In the genomic region with DNA sequence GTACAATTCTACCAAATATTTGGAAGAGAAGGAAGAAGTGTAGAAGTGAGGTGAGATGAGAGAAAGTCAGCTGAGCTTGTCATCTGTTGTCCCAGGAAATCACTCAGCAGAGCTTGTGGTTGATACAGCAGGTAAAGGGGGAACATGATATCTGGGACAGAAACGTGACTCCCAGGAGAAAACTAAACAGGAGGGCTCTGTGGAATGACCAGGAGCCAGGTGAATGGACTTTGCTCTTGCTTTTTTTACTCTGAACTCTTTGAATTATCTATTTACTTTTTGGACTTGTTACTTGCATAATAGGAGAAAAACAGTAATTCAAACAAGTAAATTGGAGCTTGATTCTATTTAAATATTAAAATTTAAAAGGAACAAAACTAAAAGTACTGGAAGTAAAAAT, we compare ENCODE assay signal across 1 cellular context.
TF ChIP-seq lines count a peak whose summit lies in the region.

No MANE protein-coding gene starts in this region.

TF ChIP-seq in HepG2, 621 proteins besides CTCF, POLR2A, EP300 and RAD21 (continued from another document):
- TF ChIP-seq, protein P1, sequence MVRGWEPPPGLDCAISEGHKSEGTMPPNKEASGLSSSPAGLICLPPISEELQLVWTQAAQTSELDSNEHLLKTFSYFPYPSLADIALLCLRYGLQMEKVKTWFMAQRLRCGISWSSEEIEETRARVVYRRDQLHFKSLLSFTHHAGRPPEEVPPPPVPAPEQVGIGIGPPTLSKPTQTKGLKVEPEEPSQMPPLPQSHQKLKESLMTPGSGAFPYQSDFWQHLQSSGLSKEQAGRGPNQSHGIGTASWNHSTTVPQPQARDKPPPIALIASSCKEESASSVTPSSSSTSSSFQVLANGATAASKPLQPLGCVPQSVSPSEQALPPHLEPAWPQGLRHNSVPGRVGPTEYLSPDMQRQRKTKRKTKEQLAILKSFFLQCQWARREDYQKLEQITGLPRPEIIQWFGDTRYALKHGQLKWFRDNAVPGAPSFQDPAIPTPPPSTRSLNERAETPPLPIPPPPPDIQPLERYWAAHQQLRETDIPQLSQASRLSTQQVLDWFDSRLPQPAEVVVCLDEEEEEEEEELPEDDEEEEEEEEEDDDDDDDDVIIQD (CRISPR knock-in tag; IDR thresholded peaks at IDR 0.05; ENCODE audit: low read depth) = no peak
- TF ChIP-seq TRIM22 (IDR thresholded peaks at IDR 0.05) = no peak
- TF ChIP-seq ZFP1 (CRISPR knock-in tag; IDR thresholded peaks at IDR 0.05) = no peak
- TF ChIP-seq KDM5A (IDR thresholded peaks at IDR 0.05; ENCODE audit: borderline replicate concordance, low read length) = no peak
- TF ChIP-seq ZNF44 (CRISPR knock-in tag; IDR thresholded peaks at IDR 0.05) = no peak
- no peak for TF ChIP-seq SMAD3 (CRISPR knock-in tag; IDR thresholded peaks at IDR 0.05)
- no peak for TF ChIP-seq TOPORS (CRISPR knock-in tag; IDR thresholded peaks at IDR 0.05)
- no peak for TF ChIP-seq ATF7 (IDR thresholded peaks at IDR 0.05)
- no peak for TF ChIP-seq ATF7 (CRISPR knock-in tag; IDR thresholded peaks at IDR 0.05)
- TF ChIP-seq ARID2 (CRISPR knock-in tag; IDR thresholded peaks at IDR 0.05; ENCODE audit: borderline replicate concordance) = no peak
- no peak for TF ChIP-seq TFE3 (CRISPR knock-in tag; IDR thresholded peaks at IDR 0.05)
- TF ChIP-seq FLYWCH1 (CRISPR knock-in tag; IDR thresholded peaks at IDR 0.05) = no peak
- no peak for TF ChIP-seq NFYB (CRISPR knock-in tag; IDR thresholded peaks at IDR 0.05)
- no peak for TF ChIP-seq DDIT3 (CRISPR knock-in tag; IDR thresholded peaks at IDR 0.05)
- no peak for TF ChIP-seq ZNF879 (CRISPR knock-in tag; IDR thresholded peaks at IDR 0.05)
TF ChIP-seq in HepG2: peak in this region for 45.
